11 cellular contexts compared by ENCODE assay signal in the genomic region with DNA sequence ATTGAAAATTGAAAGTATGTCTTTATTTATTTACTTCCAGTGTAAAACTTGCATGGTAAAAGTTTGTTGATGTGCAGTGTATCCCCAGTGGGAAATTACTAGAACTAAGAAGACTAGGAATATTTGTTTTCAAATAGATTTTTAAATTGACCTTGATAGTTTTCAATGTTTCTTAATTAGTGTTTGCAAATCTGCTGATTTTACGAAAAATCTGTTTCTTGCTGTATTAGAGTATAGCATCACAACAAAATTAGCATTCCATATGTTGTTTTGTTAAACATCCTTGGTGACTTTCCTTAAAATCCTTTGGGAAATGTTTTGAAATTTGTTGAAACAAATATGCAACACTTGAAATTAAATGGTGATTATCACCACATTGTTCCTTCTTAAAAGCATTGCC.
"Had no signal": no experiment of that assay in that cellular context is flagged by ENCODE, and none has a peak within 500 bp of the region (broad histone marks: within the 10 kb centered on the region; RNA-seq: fewer than 3 reads in every experiment).

No MANE protein-coding gene starts in this region.

- FAIRE-seq: H1, H54 had no signal

- H3K4me1 ChIP-seq: HAP-1 had no signal

- H3K4me2 ChIP-seq: GM23338 had no signal

- H3K27ac ChIP-seq: GM23248 had no signal

- H3K36me3 ChIP-seq: HAP-1 had no signal

- H2AFZ ChIP-seq: GM23248, GM23338 had no signal

- H3K9me3 ChIP-seq: HAP-1 had no signal

- H3K4me3 ChIP-seq: GM23248, GM23338, HAP-1 had no signal

- ATAC-seq: GM23338, HCT116 had no signal

- DNase-seq: GM23248, GOT3, H7, H9, HCEC 1CT, HFFc6 had no signal

- H3K9ac ChIP-seq: GM23248 had no signal
